1 cellular context compared by ENCODE assay signal in genomic region chrX:47482512-47483309, GRCh38.
TF ChIP-seq lines count a peak whose summit lies in the region.

Gene ZNF41, minus strand, starts transcription at chrX:47483222. Its CDS starts 15,741 bp downstream, at chrX:47467481.

TF ChIP-seq in HEK293, 187 proteins besides CTCF, POLR2A, EP300 and RAD21 (continued from another document and continues in another):
- TF ChIP-seq ZNF639 (tag by site-specific recombination; IDR thresholded peaks at IDR 0.05) (no peak), ZNF585B (tag by site-specific recombination; IDR thresholded peaks at IDR 0.05) (no peak), ZNF645 (tag by site-specific recombination; IDR thresholded peaks at IDR 0.05) (no peak), ZNF121 (tag by site-specific recombination; IDR thresholded peaks at IDR 0.05) (no peak), ZSCAN16 (tag by site-specific recombination; IDR thresholded peaks at IDR 0.05) (no peak), ZNF596 (tag by site-specific recombination; IDR thresholded peaks at IDR 0.05) (no peak), ZNF132 (tag by site-specific recombination; IDR thresholded peaks at IDR 0.05; ENCODE audit: borderline replicate concordance) (no peak), ZNF148 (tag by site-specific recombination; IDR thresholded peaks at IDR 0.05; ENCODE audit: borderline replicate concordance) (no peak), ZNF366 (tag by site-specific recombination; conservative IDR thresholded peaks at IDR 0.05) (no peak), ZNF404 (tag by site-specific recombination; IDR thresholded peaks at IDR 0.05) (no peak), GFI1B (tag by site-specific recombination; IDR thresholded peaks at IDR 0.05) (no peak; the same call in 1 of the 2 replicates), ZNF324 (tag by site-specific recombination; IDR thresholded peaks at IDR 0.05) (no peak), ZNF214 (tag by site-specific recombination; IDR thresholded peaks at IDR 0.05; ENCODE audit: borderline replicate concordance) (no peak), ZNF513 (tag by site-specific recombination; IDR thresholded peaks at IDR 0.05) (no peak), MZF1 (tag by site-specific recombination; IDR thresholded peaks at IDR 0.05; ENCODE audit: borderline replicate concordance) (no peak), ZNF623 (tag by site-specific recombination; IDR thresholded peaks at IDR 0.05) (no peak), ZNF521 (tag by site-specific recombination; IDR thresholded peaks at IDR 0.05) (no peak), ZNF398 (tag by site-specific recombination; IDR thresholded peaks at IDR 0.05) (peak; percentile 37), ZNF610 (tag by site-specific recombination; IDR thresholded peaks at IDR 0.05; ENCODE audit: borderline replicate concordance) (no peak), ZNF560 (tag by site-specific recombination; IDR thresholded peaks at IDR 0.05; ENCODE audit: borderline replicate concordance) (no peak), BCL11B (tag by site-specific recombination; IDR thresholded peaks at IDR 0.05; ENCODE audit: low read depth) (no peak), HOXD13 (CRISPR knock-in tag; IDR thresholded peaks at IDR 0.05; ENCODE audit: borderline replicate concordance) (no peak), ZNF362 (tag by site-specific recombination; IDR thresholded peaks at IDR 0.05) (no peak), YY2 (tag by site-specific recombination; IDR thresholded peaks at IDR 0.05) (peak; percentile 96), GLIS2 (tag by site-specific recombination; IDR thresholded peaks at IDR 0.05) (peak; percentile 79), ZNF157 (tag by site-specific recombination; IDR thresholded peaks at IDR 0.05) (no peak), WT1 (tag by site-specific recombination; IDR thresholded peaks at IDR 0.05) (no peak), ZBTB20 (tag by site-specific recombination; IDR thresholded peaks at IDR 0.05) (peak; percentile 99), ZNF529 (tag by site-specific recombination; IDR thresholded peaks at IDR 0.05; ENCODE audit: insufficient replicate concordance) (no peak), MYNN (tag by site-specific recombination; IDR thresholded peaks at IDR 0.05; ENCODE audit: borderline replicate concordance) (no peak), ZNF830 (tag by site-specific recombination; IDR thresholded peaks at IDR 0.05; ENCODE audit: low read depth) (no peak), ZNF211 (tag by site-specific recombination; IDR thresholded peaks at IDR 0.05; ENCODE audit: low read depth) (no peak), ZNF202 (tag by site-specific recombination; IDR thresholded peaks at IDR 0.05; ENCODE audit: borderline replicate concordance) (no peak), ZNF701 (tag by site-specific recombination; IDR thresholded peaks at IDR 0.05) (no peak), EGR2 (tag by site-specific recombination; IDR thresholded peaks at IDR 0.05; ENCODE audit: low read depth) (0 out of 2 replicates have a peak, but pooled peaks have one; percentile 10), ZSCAN30 (tag by site-specific recombination; IDR thresholded peaks at IDR 0.05) (no peak), ZSCAN5A (tag by site-specific recombination; IDR thresholded peaks at IDR 0.05) (no peak), TCF7L2 (IDR thresholded peaks at IDR 0.05; ENCODE audit: borderline replicate concordance, low read depth, low read length) (no peak), PRDM4 (tag by site-specific recombination; IDR thresholded peaks at IDR 0.05) (no peak; the same call in 1 of the 2 replicates), BCL6B (tag by site-specific recombination; IDR thresholded peaks at IDR 0.05) (no peak), OVOL3 (tag by site-specific recombination; IDR thresholded peaks at IDR 0.05) (no peak), ZNF747 (tag by site-specific recombination; IDR thresholded peaks at IDR 0.05) (no peak), ZNF707 (tag by site-specific recombination; IDR thresholded peaks at IDR 0.05) (no peak), ZNF449 (tag by site-specific recombination; IDR thresholded peaks at IDR 0.05) (no peak), ZNF488 (tag by site-specific recombination; IDR thresholded peaks at IDR 0.05) (no peak), ZBTB7A (tag by site-specific recombination; IDR thresholded peaks at IDR 0.05; ENCODE audit: low read depth) (no peak), RBAK (tag by site-specific recombination; IDR thresholded peaks at IDR 0.05) (no peak), FEZF1 (tag by site-specific recombination; IDR thresholded peaks at IDR 0.05) (no peak), REPIN1 (tag by site-specific recombination; IDR thresholded peaks at IDR 0.05; ENCODE audit: low read depth) (no peak), ZNF350 (tag by site-specific recombination; IDR thresholded peaks at IDR 0.05) (no peak)
